In genomic region chr4:7906171-7906581, GRCh38 we compare ENCODE assay signal across 15 cellular contexts. TPM values are rescaled to one million over a fixed set of nuclear protein-coding genes. Genes with fewer than 3 reads are reported as not detected.
A peak's percentile ranks its signal among the peaks of the same experiment; 100 is the strongest.
DNase-seq lines count a peak whose midpoint lies in the region; ATAC-seq and TF ChIP-seq lines count a peak whose summit lies in the region.
"Had no signal": no experiment of that assay in that cellular context is flagged by ENCODE, and none has a peak within 500 bp of the region (broad histone marks: within the 10 kb centered on the region; RNA-seq: fewer than 3 reads in every experiment).

No MANE protein-coding gene starts in this region.

- no peaks in the 10 kb centered on the region for H3K36me3 Mint-ChIP-seq in WTC11

- CTCF ChIA-PET in WTC11 (lab: Charles Lee), result interaction anchor here (0.7 to 1.9 kb wide), 6 partner anchors 28 to 270 kb away, joined by 3 to 8 read pairs (median 4); no protein-coding TSS in a partner anchor

- POLR2A ChIA-PET in WTC11 (lab: Charles Lee), result interaction anchor here (0.6 kb wide), 2 partner anchors 13 to 635 kb away, joined by 3 read pairs; no protein-coding TSS in a partner anchor

- ATAC-seq in WTC11 (no peak), gastroesophageal sphincter (no peak), psoas muscle (no peak)
- ATAC-seq: left colon, upper lobe of right lung had no signal

- H3K36me3 ChIP-seq in gastroesophageal sphincter (no peaks in the 10 kb centered on the region), psoas muscle (ENCODE audit: insufficient read depth in 1 of 2, low read depth in 1 of 2) (no peaks in the 10 kb centered on the region)
- H3K36me3 ChIP-seq: pancreas, Peyer's patch, upper lobe of right lung had no signal

- H3K4me3 ChIP-seq in gastroesophageal sphincter, result peak overlapping the region in 1 of 2 donors; percentile 1
- no peak overlapping the region for H3K4me3 ChIP-seq in psoas muscle
- H3K4me3 ChIP-seq: pancreas, Peyer's patch, upper lobe of right lung had no signal

- peak; percentile 4 for TF ChIP-seq CTCF in GM20000 (IDR thresholded peaks at IDR 0.05; ENCODE audit: extremely low read depth, missing control alignments)
- TF ChIP-seq CTCF in WTC11 (IDR thresholded peaks at IDR 0.05), result no peak
- TF ChIP-seq CTCF in gastroesophageal sphincter (IDR thresholded peaks at IDR 0.05), result no peak
- TF ChIP-seq CTCF in psoas muscle (IDR thresholded peaks at IDR 0.05), result no peak
- no peak for TF ChIP-seq CTCF in GM13977 (IDR thresholded peaks at IDR 0.05; ENCODE audit: extremely low read depth, insufficient read depth, missing control alignments)

- H3K4me1 Mint-ChIP-seq in WTC11, result peaks cover 85% of the 10 kb centered on the region

- H3K9me3 ChIP-seq in gastroesophageal sphincter, result no peaks in the 10 kb centered on the region
- H3K9me3 ChIP-seq in psoas muscle, result no peaks in the 10 kb centered on the region
- H3K9me3 ChIP-seq: pancreas, Peyer's patch, upper lobe of right lung had no signal

- H3K27me3 ChIP-seq in gastroesophageal sphincter (no peaks in the 10 kb centered on the region), psoas muscle (ENCODE audit: insufficient read depth in 3 of 3, low read length in 2 of 3) (peaks cover 0 to 1% (median 0%) of the 10 kb centered on the region in 3 donors)
- H3K27me3 ChIP-seq: pancreas, Peyer's patch, upper lobe of right lung had no signal

- TF ChIP-seq POLR2A in gastroesophageal sphincter (IDR thresholded peaks at IDR 0.05), result no peak

- H3K27ac ChIP-seq in gastroesophageal sphincter (peak overlapping the region; percentile 73 to 86 (median 74)), psoas muscle (no peak overlapping the region)
- H3K27ac ChIP-seq: KMS-11, pancreas, upper lobe of right lung had no signal

- DNase-seq in GM20000 (ENCODE audit: low spot score) (no peak), WTC11 (ENCODE audit: low spot score) (no peak), retina (peak; percentile 54), psoas muscle (no peak), GM13977 (ENCODE audit: low spot score) (no peak)
- DNase-seq in stimulated activated CD4-positive, alpha-beta T cell treated with anti-CD3 and anti-CD28 coated beads, Interleukin-2, amount 100 ng/mL, for 24 hours, result no peak
- DNase-seq in central memory CD4-positive, alpha-beta T cell, result no peak
- DNase-seq: activated T-cell treated with anti-CD3 and anti-CD28 coated beads for 4 hours, H7, left colon, pancreas, Peyer's patch, upper lobe of right lung had no signal

- no peak overlapping the region for H3K4me3 Mint-ChIP-seq in WTC11

- peaks cover 0 to 100% (median 56%) of the 10 kb centered on the region in 3 donors for H3K4me1 ChIP-seq in gastroesophageal sphincter
- no peaks in the 10 kb centered on the region for H3K4me1 ChIP-seq in psoas muscle

- H3K27ac Mint-ChIP-seq in WTC11, result peak overlapping the region; percentile 17

- H3K27me3 Mint-ChIP-seq in WTC11 (ENCODE audit: low read depth), result no peaks in the 10 kb centered on the region

- intact Hi-C loops in psoas muscle (cut with DNase I), result no loop called here

- no peaks in the 10 kb centered on the region for H3K9me3 Mint-ChIP-seq in WTC11

- WGBS in gastroesophageal sphincter (ENCODE audit: low coverage in 1 of 2), 2 donors, result 19 to 38% methylated on average over 7 to 8 of the region's 9 CpGs
- 60 to 69% (median 69%) methylated on average over 9 of the region's 9 CpGs for WGBS in psoas muscle, 3 donors

- in situ Hi-C loops in GM13977 (cut with MboI; ENCODE audit: low pct_unique_long_range_greater_than_20kb, low sequenced_read_pairs, unreplicated experiment), result no loop called here

- TF ChIP-seq EP300 in gastroesophageal sphincter (IDR thresholded peaks at IDR 0.05), result no peak

TF ChIP-seq in WTC11, 78 proteins besides CTCF, POLR2A, EP300 and RAD21:
- TF ChIP-seq TP53 (CRISPR knock-in tag; IDR thresholded peaks at IDR 0.05) (no peak), USF1 (CRISPR knock-in tag; IDR thresholded peaks at IDR 0.05) (no peak), IRF2 (CRISPR knock-in tag; IDR thresholded peaks at IDR 0.05; ENCODE audit: borderline replicate concordance, low read depth) (no peak), NFYB (CRISPR knock-in tag; conservative IDR thresholded peaks at IDR 0.05; ENCODE audit: low read depth) (no peak), JAZF1 (CRISPR knock-in tag; IDR thresholded peaks at IDR 0.05) (no peak), STAT6 (CRISPR knock-in tag; conservative IDR thresholded peaks at IDR 0.05; ENCODE audit: low read depth) (no peak), ZNF416 (CRISPR knock-in tag; IDR thresholded peaks at IDR 0.05) (no peak), PRRX2 (CRISPR knock-in tag; IDR thresholded peaks at IDR 0.05) (no peak), ZNF317 (CRISPR knock-in tag; IDR thresholded peaks at IDR 0.05; ENCODE audit: borderline replicate concordance, low read depth) (no peak)

RNA-seq across cellular contexts. Expression of gene AFAP1, which starts 33.5 kb away (rescaled TPM):
- total RNA-seq in WTC11 (2021), result 17.6 to 23.6 TPM (median 18.0 TPM) in 3 replicates
- total RNA-seq in gastroesophageal sphincter, result 10 to 100 TPM; 32.0 to 79.7 (median 48.1) TPM
- 10 to 100 TPM in 1 of 4 donors, 1 to 10 TPM in 3; 2.6 to 11.4 (median 4.3) TPM for total RNA-seq in psoas muscle
- polyA plus RNA-seq in psoas muscle, result 1 to 10 TPM; 1.3 to 1.8 (median 1.6) TPM
